In genomic region chr15:45126535-45127158, GRCh38 we compare ENCODE assay signal across 8 cellular contexts. TPM values are rescaled to one million over a fixed set of nuclear protein-coding genes. Genes with fewer than 3 reads are reported as not detected.
A peak's percentile ranks its signal among the peaks of the same experiment; 100 is the strongest.
DNase-seq lines count a peak whose midpoint lies in the region; ATAC-seq, FAIRE-seq and TF ChIP-seq lines count a peak whose summit lies in the region.

No MANE protein-coding gene starts in this region.

- H3K4me1 ChIP-seq in keratinocyte (ENCODE audit: control insufficient read depth, extremely low read depth, insufficient read depth, low read length), result peaks cover 17% of the 10 kb centered on the region

- dilution Hi-C loops in keratinocyte (cut with MboI; ENCODE audit: extremely low pct_ligation_motif_present, low sequenced_read_pairs), result no loop called here

- FAIRE-seq in keratinocyte (lab: Jason Lieb, UNC), result peak; percentile 63

- H3K9ac ChIP-seq in keratinocyte (ENCODE audit: control insufficient read depth, extremely low read depth, insufficient read depth, low read length), result no peak overlapping the region

- no peak overlapping the region for H2AFZ ChIP-seq in keratinocyte (ENCODE audit: control insufficient read depth, low read length)

- H3K79me2 ChIP-seq in keratinocyte (ENCODE audit: control insufficient read depth, insufficient read depth, low read length), result peaks cover 4% of the 10 kb centered on the region

- H4K20me1 ChIP-seq in keratinocyte (ENCODE audit: control insufficient read depth, extremely low read depth, insufficient read depth, low read length), result peaks cover 3% of the 10 kb centered on the region

- no peak overlapping the region for H3K27ac ChIP-seq in keratinocyte (ENCODE audit: control insufficient read depth, insufficient read depth, low read length)

- TF ChIP-seq CTCF in keratinocyte (optimal IDR thresholded peaks at IDR 0.05 in 1 of 3, IDR thresholded peaks at IDR 0.05 in 1 of 3, conservative IDR thresholded peaks at IDR 0.05 in 1 of 3; ENCODE audit: extremely low read depth in 1 of 3, insufficient read depth in 2 of 3, low read length in 3 of 3), result peak; percentile 68 to 79 (median 73)

- ATAC-seq in GM18868 (IDR thresholded peaks at IDR 0.05; ENCODE audit: unreplicated experiment), result no peak

- no peaks in the 10 kb centered on the region for H3K36me3 ChIP-seq in keratinocyte (ENCODE audit: control insufficient read depth in 2 of 2, extremely low read depth in 1 of 2, insufficient read depth in 2 of 2, low read length in 2 of 2)

- no peaks in the 10 kb centered on the region for H3K27me3 ChIP-seq in keratinocyte (ENCODE audit: control insufficient read depth, extremely low read depth, insufficient read depth, low read length)

- no peaks in the 10 kb centered on the region for H3K9me1 ChIP-seq in keratinocyte (ENCODE audit: control insufficient read depth, extremely low read depth, insufficient read depth, low read length)

- no peak overlapping the region for H3K4me2 ChIP-seq in keratinocyte (ENCODE audit: control insufficient read depth, extremely low read depth, insufficient read depth, low read depth, low read length)

- DNase-seq in activated CD4-positive, CD25-positive, alpha-beta regulatory T cell treated with anti-CD3 and anti-CD28 coated beads, Interleukin-2, amount 50 U/mL, for 16 hours (ENCODE audit: low read depth, low spot score), result peak; percentile 15
- DNase-seq in activated CD4-positive, CD25-positive, alpha-beta regulatory T cell treated with anti-CD3 and anti-CD28 coated beads, Interleukin-2, amount 50 U/mL, for 72 hours, result no peak
- DNase-seq in LHCN-M2 (ENCODE audit: low read depth), result peak; percentile 21
- peak; percentile 34 to 48 for DNase-seq in activated CD4-positive, alpha-beta T cell treated with anti-CD3 and anti-CD28 coated beads, Interleukin-2, amount 50 U/mL, for 48 hours
- no peak for DNase-seq in keratinocyte (ENCODE audit: low read depth, low spot score)
- DNase-seq in NK-92 treated with Interleukin-12 subunit alpha and Interleukin-12 subunit beta, amount 100 ng/mL, for 24 hours (lab: John Stamatoyannopoulos, UW), result no peak
- DNase-seq in NCI-H2196 treated with DMSO at 0.1 percent for 48 hours (lab: John Stamatoyannopoulos, UW; ENCODE audit: unreplicated experiment), result no peak

- H3K4me3 ChIP-seq in keratinocyte (ENCODE audit: control insufficient read depth in 2 of 3, extremely low read depth in 1 of 3, insufficient read depth in 2 of 3, low read depth in 1 of 3, low read length in 3 of 3), result no peak overlapping the region

- no peaks in the 10 kb centered on the region for H3K9me3 ChIP-seq in keratinocyte (ENCODE audit: control insufficient read depth, low read depth, low read length)

RNA-seq across cellular contexts. Expression of gene DUOXA1, which starts 3.0 kb away (rescaled TPM):
- total RNA-seq in LHCN-M2 (2014; rRNA removed), result not detected in 2 replicates
- polyA plus RNA-seq in LHCN-M2 (2012), result 0.11 TPM
- 14.1 to 37.2 TPM (median 15.1 TPM) in 3 replicates for polyA plus RNA-seq in keratinocyte
- 31.6 TPM for polyA plus RNA-seq in keratinocyte (2011; ENCODE audit: low read depth)
- polyA plus RNA-seq in keratinocyte (2011; cell fraction: cytosol; rRNA removed), result 10.0 and 11.2 TPM in 2 replicates
- 83.6 and 94.1 TPM in 2 replicates for polyA plus RNA-seq in keratinocyte (2011; cell fraction: nucleus; rRNA removed)
- polyA plus RNA-seq in keratinocyte (2012; ENCODE audit: low replicate concordance), result 12.9 and 111 TPM in 2 replicates
- 26.4 to 62.0 TPM (median 42.9 TPM) in 3 replicates for polyA minus RNA-seq in keratinocyte
- polyA minus RNA-seq in keratinocyte (2011; cell fraction: cytosol; rRNA and poly(A)+ RNA removed), result 23.8 TPM
- 36.1 and 44.3 TPM in 2 replicates for polyA minus RNA-seq in keratinocyte (2011; cell fraction: nucleus; rRNA and poly(A)+ RNA removed)

RNA-seq across cellular contexts. Expression of gene DUOX1, which starts 3.1 kb away (rescaled TPM):
- under 0.01 and 0.06 TPM in 2 replicates for total RNA-seq in LHCN-M2 (2014; rRNA removed)
- polyA plus RNA-seq in LHCN-M2 (2012), result 0.64 TPM
- polyA plus RNA-seq in keratinocyte, result 13.6 to 32.5 TPM (median 16.3 TPM) in 3 replicates
- 28.6 TPM for polyA plus RNA-seq in keratinocyte (2011; ENCODE audit: low read depth)
- 5.0 and 5.6 TPM in 2 replicates for polyA plus RNA-seq in keratinocyte (2011; cell fraction: cytosol; rRNA removed)
- 99.6 and 112 TPM in 2 replicates for polyA plus RNA-seq in keratinocyte (2011; cell fraction: nucleus; rRNA removed)
- polyA plus RNA-seq in keratinocyte (2012; ENCODE audit: low replicate concordance), result 24.7 and 76.3 TPM in 2 replicates
- polyA minus RNA-seq in keratinocyte, result 53.5 to 83.7 TPM (median 55.5 TPM) in 3 replicates
- 10.7 TPM for polyA minus RNA-seq in keratinocyte (2011; cell fraction: cytosol; rRNA and poly(A)+ RNA removed)
- 81.7 and 91.0 TPM in 2 replicates for polyA minus RNA-seq in keratinocyte (2011; cell fraction: nucleus; rRNA and poly(A)+ RNA removed)

RNA-seq across cellular contexts. Expression of gene DUOXA2, which starts 12.5 kb away (rescaled TPM):
- not detected in 2 replicates for total RNA-seq in LHCN-M2 (2014; rRNA removed)
- polyA plus RNA-seq in LHCN-M2 (2012), result not detected
- not detected in 3 replicates for polyA plus RNA-seq in keratinocyte
- not detected for polyA plus RNA-seq in keratinocyte (2011; ENCODE audit: low read depth)
- polyA plus RNA-seq in keratinocyte (2011; cell fraction: cytosol; rRNA removed), result not detected in 2 replicates
- polyA plus RNA-seq in keratinocyte (2011; cell fraction: nucleus; rRNA removed), result not detected in 2 replicates
- 0.19 and 0.78 TPM in 2 replicates for polyA plus RNA-seq in keratinocyte (2012; ENCODE audit: low replicate concordance)
- polyA minus RNA-seq in keratinocyte, result not detected in 3 replicates
- not detected for polyA minus RNA-seq in keratinocyte (2011; cell fraction: cytosol; rRNA and poly(A)+ RNA removed)
- not detected in 2 replicates for polyA minus RNA-seq in keratinocyte (2011; cell fraction: nucleus; rRNA and poly(A)+ RNA removed)

RNA-seq across cellular contexts. Expression of gene DUOX2, which starts 12.7 kb away (rescaled TPM):
- total RNA-seq in LHCN-M2 (2014; rRNA removed), result not detected in 2 replicates
- polyA plus RNA-seq in LHCN-M2 (2012), result 0.01 TPM
- 0.31 to 0.75 TPM (median 0.31 TPM) in 3 replicates for polyA plus RNA-seq in keratinocyte
- polyA plus RNA-seq in keratinocyte (2011; ENCODE audit: low read depth), result 2.3 TPM
- 0.18 TPM in 2 replicates for polyA plus RNA-seq in keratinocyte (2011; cell fraction: cytosol; rRNA removed)
- polyA plus RNA-seq in keratinocyte (2011; cell fraction: nucleus; rRNA removed), result 3.1 and 4.8 TPM in 2 replicates
- polyA plus RNA-seq in keratinocyte (2012; ENCODE audit: low replicate concordance), result 0.22 and 3.1 TPM in 2 replicates
- polyA minus RNA-seq in keratinocyte, result 0.49 to 1.8 TPM (median 0.80 TPM) in 3 replicates
- 0.38 TPM for polyA minus RNA-seq in keratinocyte (2011; cell fraction: cytosol; rRNA and poly(A)+ RNA removed)
- 1.3 and 2.2 TPM in 2 replicates for polyA minus RNA-seq in keratinocyte (2011; cell fraction: nucleus; rRNA and poly(A)+ RNA removed)

Comparison
In these comparisons a context has a peak if more than half of its experiments do, and no peak if none do; other contexts are left out.
1. DNase-seq: peak in activated CD4-positive, CD25-positive, alpha-beta regulatory T cell treated with anti-CD3 and anti-CD28 coated beads, Interleukin-2, amount 50 U/mL, for 16 hours (single experiment), LHCN-M2 (single experiment) and activated CD4-positive, alpha-beta T cell treated with anti-CD3 and anti-CD28 coated beads, Interleukin-2, amount 50 U/mL, for 48 hours (2 of 2); none in activated CD4-positive, CD25-positive, alpha-beta regulatory T cell treated with anti-CD3 and anti-CD28 coated beads, Interleukin-2, amount 50 U/mL, for 72 hours (single experiment), keratinocyte (single experiment), NK-92 treated with Interleukin-12 subunit alpha and Interleukin-12 subunit beta, amount 100 ng/mL, for 24 hours (single experiment) and NCI-H2196 treated with DMSO at 0.1 percent for 48 hours (single experiment).